18 cellular contexts compared by ENCODE assay signal in the genomic region with DNA sequence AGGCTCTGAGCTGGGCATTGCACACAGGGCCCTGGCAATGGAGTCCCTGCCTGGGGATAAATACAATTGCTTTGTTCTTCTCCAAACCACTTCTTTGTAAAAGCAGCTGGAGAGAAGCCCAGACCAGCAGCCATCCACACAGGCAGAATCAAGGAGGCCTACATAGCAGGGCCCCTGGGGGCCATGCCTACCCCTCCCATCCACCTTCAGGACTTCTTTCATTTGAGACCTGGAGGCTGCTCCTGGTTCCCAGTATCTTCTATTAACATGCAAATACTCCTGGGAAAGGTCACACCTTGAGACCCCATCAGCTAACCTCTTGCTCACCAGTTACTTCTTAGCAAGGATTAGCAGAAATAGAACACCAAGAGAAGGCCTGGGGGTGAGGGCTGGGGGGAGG.
A peak's percentile ranks its signal among the peaks of the same experiment; 100 is the strongest.
DNase-seq lines count a peak whose midpoint lies in the region; ATAC-seq and TF ChIP-seq lines count a peak whose summit lies in the region.
"Had no signal": no experiment of that assay in that cellular context is flagged by ENCODE, and none has a peak within 500 bp of the region (broad histone marks: within the 10 kb centered on the region; RNA-seq: fewer than 3 reads in every experiment).

No MANE protein-coding gene starts in this region.

- no peaks in the 10 kb centered on the region for H3K36me3 ChIP-seq in left ventricle myocardium inferior
- H3K36me3 ChIP-seq: colonic mucosa, uterus had no signal

- H3K27ac ChIP-seq in left ventricle myocardium inferior (replicated peaks) = no peak overlapping the region
- H3K27ac ChIP-seq: colonic mucosa, uterus, VCaP had no signal

- no peak overlapping the region for H3K4me3 ChIP-seq in left ventricle myocardium inferior
- H3K4me3 ChIP-seq: colonic mucosa, uterus had no signal

- H3K36me3 Mint-ChIP-seq in brain = no peaks in the 10 kb centered on the region

- H3K27me3 Mint-ChIP-seq in brain = peaks cover 5% of the 10 kb centered on the region

- H3K4me3 Mint-ChIP-seq in brain = peak overlapping the region in 2 of 5 experiments; percentile 8 to 10

- H3K9me3 ChIP-seq in left ventricle myocardium inferior (replicated peaks) = no peaks in the 10 kb centered on the region
- H3K9me3 ChIP-seq: colonic mucosa, uterus had no signal

- DNase-seq in Right ventricle myocardium inferior (ENCODE audit: missing footprints) (no peak), left ventricle myocardium inferior (no peak), medulla oblongata (ENCODE audit: extremely low spot score) (peak; percentile 90)
- no peak for DNase-seq in activated naive CD4-positive, alpha-beta T cell (lab: John Stamatoyannopoulos, UW)
- DNase-seq: colonic mucosa; glutamatergic neuron; KBM-7; NCI-H1048; NCI-H510A; stimulated activated CD4-positive, alpha-beta T cell treated with anti-CD3 and anti-CD28 coated beads, Interleukin-12 subunit alpha, Interleukin-12 subunit beta, amount 100 ng/mL, for 4 hours; stimulated activated naive CD8-positive, alpha-beta T cell treated with anti-CD3 and anti-CD28 coated beads, Interleukin-15, Interleukin-2, amounts not matched to agents 100 U/mL and 50 U/mL, for 24 hours; uterus had no signal

- H3K27ac Mint-ChIP-seq in brain = peak overlapping the region; percentile 59 to 98 (median 96)
- H3K27ac Mint-ChIP-seq: activated T-helper 2 cell treated with anti-CD3 and anti-CD28 coated beads, Interferon-gamma antibody, Interleukin-2, Interleukin-4, amounts not matched to agents 10 μg/mL and 5 μg/mL and 100 μg/mL, durations not matched to agents 14 hours and 24 hours and 36 hours had no signal

- H3K4me1 ChIP-seq in left ventricle myocardium inferior = peaks cover 46% of the 10 kb centered on the region
- H3K4me1 ChIP-seq: colonic mucosa had no signal

- H3K27me3 ChIP-seq in left ventricle myocardium inferior (ENCODE audit: low read depth) = no peaks in the 10 kb centered on the region
- H3K27me3 ChIP-seq: colonic mucosa, uterus had no signal

- intact Hi-C loops in Right ventricle myocardium inferior (cut with DNase I) (no loop called here), left ventricle myocardium inferior (cut with micrococcal nuclease) (no loop called here)

- H3K4me1 Mint-ChIP-seq in brain = peaks cover 73% of the 10 kb centered on the region

- no peak for TF ChIP-seq CTCF in left ventricle myocardium inferior (IDR thresholded peaks at IDR 0.05; ENCODE audit: borderline replicate concordance)
- no peak for TF ChIP-seq CTCF in brain (conservative IDR thresholded peaks at IDR 0.05)

- ATAC-seq in Right ventricle myocardium inferior (peak; percentile 23), GM19397 (IDR thresholded peaks at IDR 0.05; ENCODE audit: unreplicated experiment) (no peak), HG02763 (IDR thresholded peaks at IDR 0.05; ENCODE audit: unreplicated experiment) (no peak), HG02759 (IDR thresholded peaks at IDR 0.05; ENCODE audit: unreplicated experiment) (no peak)
- ATAC-seq: stimulated activated naive CD8-positive, alpha-beta T cell treated with anti-CD3 and anti-CD28 coated beads, Interleukin-15, Interleukin-2, amounts not matched to agents 100 U/mL and 50 U/mL, for 24 hours had no signal

- H3K9me3 Mint-ChIP-seq in brain = peaks cover 0 to 3% (median 0%) of the 10 kb centered on the region in 5 experiments
- H3K9me3 Mint-ChIP-seq: activated T-helper 2 cell treated with anti-CD3 and anti-CD28 coated beads, Interferon-gamma antibody, Interleukin-2, Interleukin-4, amounts not matched to agents 10 μg/mL and 5 μg/mL and 100 μg/mL, durations not matched to agents 14 hours and 24 hours and 36 hours had no signal
